ENCODE assay signal across 13 cellular contexts in the genomic region with DNA sequence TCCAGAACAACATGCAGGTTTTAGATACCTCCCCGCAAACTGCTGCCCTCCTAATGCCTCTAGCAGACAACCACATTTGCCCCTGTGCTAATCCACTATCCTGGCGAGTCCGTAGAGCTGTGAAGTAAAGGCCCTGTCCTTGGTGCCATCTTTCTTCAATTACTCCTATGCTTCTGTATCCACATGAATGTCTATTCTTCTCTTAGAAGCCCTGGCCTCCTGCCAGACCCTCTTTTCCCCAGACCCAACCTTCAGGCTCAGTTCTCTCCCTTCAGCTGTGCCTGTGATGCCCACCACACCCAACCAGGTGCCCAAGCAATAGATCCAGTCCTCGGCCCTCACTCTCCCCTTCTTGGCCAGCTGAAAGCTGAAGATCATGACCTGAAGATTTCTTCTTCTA. TPM values are rescaled to one million over a fixed set of nuclear protein-coding genes. Genes with fewer than 3 reads are reported as not detected.
DNase-seq lines count a peak whose midpoint lies in the region.
"Had no signal": no experiment of that assay in that cellular context is flagged by ENCODE, and none has a peak within 500 bp of the region (broad histone marks: within the 10 kb centered on the region; RNA-seq: fewer than 3 reads in every experiment).

No MANE protein-coding gene starts in this region.

- CTCF ChIA-PET in activated CD4-positive, alpha-beta T cell treated with anti-CD3 and anti-CD28 coated beads, Interleukin-2, amount 10 ng/mL, durations not matched to agents 7 days and 5 days (lab: Charles Lee): interaction anchor here (0.9 kb wide), 1 partner anchor 121 kb away, joined by 3 read pairs; no protein-coding TSS in a partner anchor

- DNase-seq in activated CD4-positive, alpha-beta T cell treated with anti-CD3 and anti-CD28 coated beads, Interleukin-2, amount 10 ng/mL, durations not matched to agents 24 days and 14 days: peak; percentile 49
- DNase-seq in activated CD4-positive, alpha-beta T cell treated with anti-CD3 and anti-CD28 coated beads, Interleukin-2, amount 10 ng/mL, durations not matched to agents 7 days and 5 days: no peak
- peak; percentile 53 for DNase-seq in posterior vena cava (ENCODE audit: low spot score)
- no peak for DNase-seq in activated CD4-positive, CD25-positive, alpha-beta regulatory T cell (lab: John Stamatoyannopoulos, UW)
- no peak for DNase-seq in SK-N-DZ (ENCODE audit: low spot score)
- DNase-seq: AML-193; Caco-2; Calu3; CD4-positive, alpha-beta T cell; DMS79 treated with DMSO at 0.1 percent for 48 hours; GF-D8 had no signal

- no peak overlapping the region for H3K4me3 Mint-ChIP-seq in activated CD4-positive, alpha-beta T cell treated with anti-CD3 and anti-CD28 coated beads, Interleukin-2, amount 10 ng/mL, durations not matched to agents 24 days and 14 days
- H3K4me3 Mint-ChIP-seq in activated CD4-positive, alpha-beta T cell treated with anti-CD3 and anti-CD28 coated beads, Interleukin-2, amount 10 ng/mL, durations not matched to agents 7 days and 5 days: no peak overlapping the region
- H3K4me3 Mint-ChIP-seq: B cell; CD4-positive, alpha-beta T cell; CD8-positive, alpha-beta T cell had no signal

- POLR2A ChIA-PET in activated CD4-positive, alpha-beta T cell treated with anti-CD3 and anti-CD28 coated beads, Interleukin-2, amount 10 ng/mL, durations not matched to agents 7 days and 5 days (lab: Charles Lee): no interaction called here

- no peaks in the 10 kb centered on the region for H3K4me1 Mint-ChIP-seq in activated CD4-positive, alpha-beta T cell treated with anti-CD3 and anti-CD28 coated beads, Interleukin-2, amount 10 ng/mL, durations not matched to agents 24 days and 14 days
- no peaks in the 10 kb centered on the region for H3K4me1 Mint-ChIP-seq in activated CD4-positive, alpha-beta T cell treated with anti-CD3 and anti-CD28 coated beads, Interleukin-2, amount 10 ng/mL, durations not matched to agents 7 days and 5 days
- H3K4me1 Mint-ChIP-seq: B cell had no signal

- H3K27me3 Mint-ChIP-seq in activated CD4-positive, alpha-beta T cell treated with anti-CD3 and anti-CD28 coated beads, Interleukin-2, amount 10 ng/mL, durations not matched to agents 24 days and 14 days: no peaks in the 10 kb centered on the region
- no peaks in the 10 kb centered on the region for H3K27me3 Mint-ChIP-seq in activated CD4-positive, alpha-beta T cell treated with anti-CD3 and anti-CD28 coated beads, Interleukin-2, amount 10 ng/mL, durations not matched to agents 7 days and 5 days
- H3K27me3 Mint-ChIP-seq: CD4-positive, alpha-beta T cell had no signal

- H3K36me3 Mint-ChIP-seq in activated CD4-positive, alpha-beta T cell treated with anti-CD3 and anti-CD28 coated beads, Interleukin-2, amount 10 ng/mL, durations not matched to agents 24 days and 14 days (ENCODE audit: low read depth): no peaks in the 10 kb centered on the region
- no peaks in the 10 kb centered on the region for H3K36me3 Mint-ChIP-seq in activated CD4-positive, alpha-beta T cell treated with anti-CD3 and anti-CD28 coated beads, Interleukin-2, amount 10 ng/mL, durations not matched to agents 7 days and 5 days (ENCODE audit: low read depth)

- intact Hi-C loops in activated CD4-positive, alpha-beta T cell treated with anti-CD3 and anti-CD28 coated beads, Interleukin-2, amount 10 ng/mL, durations not matched to agents 24 days and 14 days (cut with micrococcal nuclease): no loop called here
- intact Hi-C loops in posterior vena cava (cut with DNase I): no loop called here

- H3K27ac Mint-ChIP-seq in activated CD4-positive, alpha-beta T cell treated with anti-CD3 and anti-CD28 coated beads, Interleukin-2, amount 10 ng/mL, durations not matched to agents 24 days and 14 days: no peak overlapping the region
- H3K27ac Mint-ChIP-seq in activated CD4-positive, alpha-beta T cell treated with anti-CD3 and anti-CD28 coated beads, Interleukin-2, amount 10 ng/mL, durations not matched to agents 7 days and 5 days: no peak overlapping the region
- H3K27ac Mint-ChIP-seq: B cell; CD4-positive, alpha-beta T cell; CD8-positive, alpha-beta T cell had no signal

- peaks cover 28% of the 10 kb centered on the region for H3K9me3 Mint-ChIP-seq in activated CD4-positive, alpha-beta T cell treated with anti-CD3 and anti-CD28 coated beads, Interleukin-2, amount 10 ng/mL, durations not matched to agents 24 days and 14 days
- H3K9me3 Mint-ChIP-seq in activated CD4-positive, alpha-beta T cell treated with anti-CD3 and anti-CD28 coated beads, Interleukin-2, amount 10 ng/mL, durations not matched to agents 7 days and 5 days: peaks cover 19% of the 10 kb centered on the region

RNA-seq across cellular contexts. Expression of a gene that starts 31.1 kb away (rescaled TPM):
- 2.2 and 2.4 TPM in 2 replicates for total RNA-seq in activated CD4-positive, alpha-beta T cell treated with anti-CD3 and anti-CD28 coated beads, Interleukin-2, amount 10 ng/mL, durations not matched to agents 24 days and 14 days
- total RNA-seq in activated CD4-positive, alpha-beta T cell treated with anti-CD3 and anti-CD28 coated beads, Interleukin-2, amount 10 ng/mL, durations not matched to agents 7 days and 5 days: 1 to 10 TPM; 5.3 to 6.1 TPM
- total RNA-seq in posterior vena cava: 1 to 10 TPM; 4.1 to 5.8 TPM
- polyA plus RNA-seq in SK-N-DZ (2014; cell fraction: cytosol; rRNA removed): 11.7 and 12.3 TPM in 2 replicates
- polyA plus RNA-seq in SK-N-DZ (2014; cell fraction: nucleus; rRNA removed): 12.7 and 16.6 TPM in 2 replicates

Comparison
In these comparisons a context has a peak if more than half of its experiments do, and no peak if none do; other contexts are left out.
1. DNase-seq: peak in activated CD4-positive, alpha-beta T cell treated with anti-CD3 and anti-CD28 coated beads, Interleukin-2, amount 10 ng/mL, durations not matched to agents 24 days and 14 days (single experiment) and posterior vena cava (single experiment); none in activated CD4-positive, alpha-beta T cell treated with anti-CD3 and anti-CD28 coated beads, Interleukin-2, amount 10 ng/mL, durations not matched to agents 7 days and 5 days (single experiment), activated CD4-positive, CD25-positive, alpha-beta regulatory T cell (0 of 4) and SK-N-DZ (single experiment).